Comparison of ENCODE assay signal across 1 cellular context in genomic region chr16:17497648-17498047, GRCh38.
TF ChIP-seq lines count a peak whose summit lies in the region.

No MANE protein-coding gene starts in this region.

TF ChIP-seq in SK-N-SH treated with all-trans-retinoic acid at 6 μM for 48 hours, 23 proteins besides CTCF, POLR2A, EP300 and RAD21 (continued from another document):
- no peak for TF ChIP-seq ZNF8 (CRISPR knock-in tag; IDR thresholded peaks at IDR 0.05)
- TF ChIP-seq TCF4 (CRISPR knock-in tag; IDR thresholded peaks at IDR 0.05; ENCODE audit: borderline replicate concordance) = no peak
- TF ChIP-seq ZFP3 (CRISPR knock-in tag; IDR thresholded peaks at IDR 0.05) = no peak
